In genomic region chr1:75786901-75787455, GRCh38 we compare ENCODE assay signal across 8 cellular contexts. TPM values are rescaled to one million over a fixed set of nuclear protein-coding genes. Genes with fewer than 3 reads are reported as not detected.
A peak's percentile ranks its signal among the peaks of the same experiment; 100 is the strongest.
DNase-seq lines count a peak whose midpoint lies in the region; ATAC-seq and TF ChIP-seq lines count a peak whose summit lies in the region.

No MANE protein-coding gene starts in this region.

- H3K36me3 ChIP-seq in iPS-20b (ENCODE audit: insufficient read depth, low read depth, low read length) (peaks cover 50% of the 10 kb centered on the region), stomach (peaks cover 0 to 32% (median 27%) of the 10 kb centered on the region in 4 donors)

- H3K4me3 ChIP-seq in iPS-20b (ENCODE audit: low read length) (peak overlapping the region; percentile 99), stomach (peak overlapping the region; percentile 57 to 69 (median 63))

- intact Hi-C loops in stomach (cut with DNase I; ENCODE audit: low total_unique reads): loop anchor here (10.0 kb wide), 1 partner anchor 62 kb away; the partner anchor contains the start of gene ACADM

- no peak for ATAC-seq in activated T-helper 17 cell treated with anti-CD3 and anti-CD28 coated beads, Interleukin-2, amount 50 U/mL, for 72 hours (replicated peaks)
- ATAC-seq in HG03025 (IDR thresholded peaks at IDR 0.05; ENCODE audit: low FRiP score, unreplicated experiment): no peak

- H3K9ac ChIP-seq in iPS-20b (ENCODE audit: low read depth, low read length): peak overlapping the region; percentile 98

- no peak for DNase-seq in T-helper 1 cell
- no peak for DNase-seq in stomach
- no peak for DNase-seq in AG08395 (ENCODE audit: low spot score)
- DNase-seq in islet precursor cell: no peak

- no peaks in the 10 kb centered on the region for H3K9me3 ChIP-seq in iPS-20b (ENCODE audit: insufficient read depth, low read depth, low read length)
- H3K9me3 ChIP-seq in stomach: no peaks in the 10 kb centered on the region

- H3K4me1 ChIP-seq in iPS-20b (ENCODE audit: insufficient read depth, low read length) (peaks cover 5% of the 10 kb centered on the region; the same call in 1 of the 2 replicates), stomach (peaks cover 37 to 62% (median 42%) of the 10 kb centered on the region in 4 donors)

- H3K4me3 Mint-ChIP-seq in T-helper 1 cell treated with Interleukin-12 subunit alpha and Interleukin-12 subunit beta and Interleukin-4 antibody, amounts not matched to agents 30 μg/mL and 1 μg/mL, for 36 hours: peak overlapping the region; percentile 98
- peak overlapping the region; percentile 99 for H3K4me3 Mint-ChIP-seq in activated T-helper 17 cell treated with anti-CD3 and anti-CD28 coated beads, Interleukin-2, amount 50 U/mL, for 72 hours

- peaks cover 50% of the 10 kb centered on the region for H3K36me3 Mint-ChIP-seq in T-helper 1 cell treated with Interleukin-12 subunit alpha and Interleukin-12 subunit beta and Interleukin-4 antibody, amounts not matched to agents 30 μg/mL and 1 μg/mL, for 36 hours (ENCODE audit: low read depth)
- peaks cover 62% of the 10 kb centered on the region for H3K36me3 Mint-ChIP-seq in activated T-helper 17 cell treated with anti-CD3 and anti-CD28 coated beads, Interleukin-2, amount 50 U/mL, for 72 hours (ENCODE audit: low read depth)

- H3K27me3 ChIP-seq in iPS-20b (ENCODE audit: insufficient read depth, low read length) (no peaks in the 10 kb centered on the region), stomach (no peaks in the 10 kb centered on the region)

- peak overlapping the region; percentile 77 for H3K27ac ChIP-seq in iPS-20b (ENCODE audit: low read length)
- peak overlapping the region in 4 of 5 donors; percentile 86 to 93 (median 88) for H3K27ac ChIP-seq in stomach

- TF ChIP-seq POLR2A in stomach (IDR thresholded peaks at IDR 0.05): no peak

- peak overlapping the region; percentile 97 for H3K27ac Mint-ChIP-seq in T-helper 1 cell treated with Interleukin-12 subunit alpha and Interleukin-12 subunit beta and Interleukin-4 antibody, amounts not matched to agents 30 μg/mL and 1 μg/mL, for 36 hours
- H3K27ac Mint-ChIP-seq in activated T-helper 17 cell treated with anti-CD3 and anti-CD28 coated beads, Interleukin-2, amount 50 U/mL, for 72 hours: peak overlapping the region; percentile 97

- no peak for TF ChIP-seq CTCF in stomach (IDR thresholded peaks at IDR 0.05)

- no peaks in the 10 kb centered on the region for H3K9me3 Mint-ChIP-seq in T-helper 1 cell treated with Interleukin-12 subunit alpha and Interleukin-12 subunit beta and Interleukin-4 antibody, amounts not matched to agents 30 μg/mL and 1 μg/mL, for 36 hours
- H3K9me3 Mint-ChIP-seq in activated T-helper 17 cell treated with anti-CD3 and anti-CD28 coated beads, Interleukin-2, amount 50 U/mL, for 72 hours: no peaks in the 10 kb centered on the region

- no peak for TF ChIP-seq EP300 in stomach (IDR thresholded peaks at IDR 0.05)

- H3K4me1 Mint-ChIP-seq in T-helper 1 cell treated with Interleukin-12 subunit alpha and Interleukin-12 subunit beta and Interleukin-4 antibody, amounts not matched to agents 30 μg/mL and 1 μg/mL, for 36 hours (ENCODE audit: low read depth): peaks cover 46% of the 10 kb centered on the region
- peaks cover 30% of the 10 kb centered on the region for H3K4me1 Mint-ChIP-seq in activated T-helper 17 cell treated with anti-CD3 and anti-CD28 coated beads, Interleukin-2, amount 50 U/mL, for 72 hours

- WGBS in stomach, 5 donors: 1 to 3% (median 2%) methylated on average over 10 of the region's 10 CpGs

- H3K27me3 Mint-ChIP-seq in T-helper 1 cell treated with Interleukin-12 subunit alpha and Interleukin-12 subunit beta and Interleukin-4 antibody, amounts not matched to agents 30 μg/mL and 1 μg/mL, for 36 hours (ENCODE audit: low read depth): no peaks in the 10 kb centered on the region
- no peaks in the 10 kb centered on the region for H3K27me3 Mint-ChIP-seq in activated T-helper 17 cell treated with anti-CD3 and anti-CD28 coated beads, Interleukin-2, amount 50 U/mL, for 72 hours

RNA-seq across cellular contexts. Expression of gene RABGGTB, which starts 0.9 kb away (rescaled TPM):
- total RNA-seq in activated T-helper 17 cell treated with anti-CD3 and anti-CD28 coated beads, Interleukin-2, amount 50 U/mL, for 72 hours: 100 to 1,000 TPM; 109 to 165 TPM
- 100 to 1,000 TPM in 1 of 5 donors, 10 to 100 TPM in 4; 38.8 to 156 (median 57.2) TPM for total RNA-seq in stomach
- polyA plus RNA-seq in stomach: 10 to 100 TPM; 37.4 to 70.3 (median 60.4) TPM

RNA-seq across cellular contexts. Expression of gene MSH4, which starts 9.7 kb away (rescaled TPM):
- total RNA-seq in activated T-helper 17 cell treated with anti-CD3 and anti-CD28 coated beads, Interleukin-2, amount 50 U/mL, for 72 hours: under 1 TPM; 0.32 to 0.95 TPM
- under 1 TPM in 2 of 5 donors, not detected in 3; 0.14 to 0.18 TPM for total RNA-seq in stomach
- polyA plus RNA-seq in stomach: under 1 TPM in 1 of 3 donors, not detected in 2; 0.30 TPM
